In genomic region chr4:37667197-37668100, GRCh38 we compare ENCODE assay signal across 11 cellular contexts. TPM values are rescaled to one million over a fixed set of nuclear protein-coding genes. Genes with fewer than 3 reads are reported as not detected.
DNase-seq lines count a peak whose midpoint lies in the region; ATAC-seq and TF ChIP-seq lines count a peak whose summit lies in the region.
"Had no signal": no experiment of that assay in that cellular context is flagged by ENCODE, and none has a peak within 500 bp of the region (broad histone marks: within the 10 kb centered on the region; RNA-seq: fewer than 3 reads in every experiment).

No MANE protein-coding gene starts in this region.

- H3F3A ChIP-seq in smooth muscle cell (ENCODE audit: low read depth): peaks cover 10% of the 10 kb centered on the region

- no peak overlapping the region for H2AFZ ChIP-seq in smooth muscle cell (ENCODE audit: low read depth)

- no peak overlapping the region for H3K9ac ChIP-seq in smooth muscle cell (ENCODE audit: low read depth)

- H3K4me3 Mint-ChIP-seq in T-helper 17 cell: peak overlapping the region; percentile 72

- no peak for DNase-seq in T-helper 17 cell
- no peak for DNase-seq in smooth muscle cell (lab: John Stamatoyannopoulos, UW; ENCODE audit: unreplicated experiment)
- no peak for DNase-seq in NCI-H2081 treated with DMSO at 0.1 percent for 48 hours (lab: John Stamatoyannopoulos, UW)
- no peak for DNase-seq in activated CD4-positive, alpha-beta T cell treated with anti-CD3 and anti-CD28 coated beads for 4 hours
- DNase-seq: DMS153, GOT3, NCI-H1092 treated with DMSO at 0.1 percent for 48 hours, WERI-Rb-1 had no signal

- peaks cover 34% of the 10 kb centered on the region for H3K79me2 ChIP-seq in smooth muscle cell (ENCODE audit: low read depth)

- H3K4me3 ChIP-seq in gastroesophageal sphincter (no peak overlapping the region), smooth muscle cell (no peak overlapping the region)

- TF ChIP-seq CTCF in gastroesophageal sphincter (IDR thresholded peaks at IDR 0.05): no peak
- no peak for TF ChIP-seq CTCF in smooth muscle cell (IDR thresholded peaks at IDR 0.05; ENCODE audit: borderline replicate concordance, insufficient read depth, poor library complexity, severe bottlenecking)

- peaks cover 9 to 56% (median 34%) of the 10 kb centered on the region in 3 donors for H3K4me1 ChIP-seq in gastroesophageal sphincter
- peaks cover 30% of the 10 kb centered on the region for H3K4me1 ChIP-seq in smooth muscle cell (ENCODE audit: low read depth)

- peak overlapping the region; percentile 45 for H3K4me2 ChIP-seq in smooth muscle cell

- H3K36me3 Mint-ChIP-seq in T-helper 17 cell (ENCODE audit: low read depth): peaks cover 2% of the 10 kb centered on the region

- H4K20me1 ChIP-seq in smooth muscle cell (ENCODE audit: low read depth): peaks cover 18% of the 10 kb centered on the region

- peak overlapping the region; percentile 32 to 70 (median 62) for H3K27ac ChIP-seq in gastroesophageal sphincter
- peak overlapping the region; percentile 67 for H3K27ac ChIP-seq in smooth muscle cell (ENCODE audit: low read depth)
- H3K27ac ChIP-seq: WERI-Rb-1 had no signal

- ATAC-seq in HG02870 (IDR thresholded peaks at IDR 0.05; ENCODE audit: unreplicated experiment): peak; percentile 4
- no peak for ATAC-seq in T-helper 17 cell
- ATAC-seq in gastroesophageal sphincter: no peak
- ATAC-seq in GM21619 (IDR thresholded peaks at IDR 0.05; ENCODE audit: unreplicated experiment): no peak

- no peaks in the 10 kb centered on the region for H3K27me3 ChIP-seq in gastroesophageal sphincter
- no peaks in the 10 kb centered on the region for H3K27me3 ChIP-seq in smooth muscle cell (ENCODE audit: low read depth)

- WGBS in gastroesophageal sphincter (ENCODE audit: low coverage in 1 of 2), 2 donors: 71 to 75% methylated on average over 2 of the region's 2 CpGs
- 62% methylated on average over 2 of the region's 2 CpGs for WGBS in smooth muscle cell (ENCODE audit: low lambda C conversion rate)

- H3K36me3 ChIP-seq in gastroesophageal sphincter (no peaks in the 10 kb centered on the region), smooth muscle cell (ENCODE audit: low read depth) (no peaks in the 10 kb centered on the region)
- H3K36me3 ChIP-seq: WERI-Rb-1 had no signal

- H3K27ac Mint-ChIP-seq in T-helper 17 cell: peak overlapping the region; percentile 60

- H3K4me1 Mint-ChIP-seq in T-helper 17 cell: peaks cover 32% of the 10 kb centered on the region

- no peaks in the 10 kb centered on the region for H3K9me3 ChIP-seq in T-helper 17 cell (ENCODE audit: control insufficient read depth, low read length, poor library complexity, severe bottlenecking)
- no peaks in the 10 kb centered on the region for H3K9me3 ChIP-seq in gastroesophageal sphincter
- no peaks in the 10 kb centered on the region for H3K9me3 ChIP-seq in smooth muscle cell (replicated peaks; ENCODE audit: low read depth)

- TF ChIP-seq POLR2A in gastroesophageal sphincter (IDR thresholded peaks at IDR 0.05): no peak

- no peak for TF ChIP-seq EP300 in gastroesophageal sphincter (IDR thresholded peaks at IDR 0.05)

- no peaks in the 10 kb centered on the region for H3K27me3 Mint-ChIP-seq in T-helper 17 cell

RNA-seq across cellular contexts. Expression of gene RELL1, which starts 18.7 kb away (rescaled TPM):
- total RNA-seq in T-helper 17 cell: 10 to 100 TPM; 30.1 to 30.7 TPM
- 10 to 100 TPM; 61.0 to 96.7 (median 69.3) TPM for total RNA-seq in gastroesophageal sphincter
- total RNA-seq in smooth muscle cell: 36.3 and 44.5 TPM in 2 replicates
- polyA plus RNA-seq in smooth muscle cell: 3.5 and 5.1 TPM in 2 replicates
